In genomic region chr20:40689100-40689942, GRCh38 we compare ENCODE assay signal across 8 cellular contexts. TPM values are rescaled to one million over a fixed set of nuclear protein-coding genes. Genes with fewer than 3 reads are reported as not detected.
DNase-seq lines count a peak whose midpoint lies in the region; ATAC-seq and TF ChIP-seq lines count a peak whose summit lies in the region.

Gene MAFB (minus strand): TSS chr20:40689236. CDS start chr20:40688850, 386 bp downstream.

- ATAC-seq in HG03135 (IDR thresholded peaks at IDR 0.05; ENCODE audit: unreplicated experiment) (peak; percentile 55), GM18873 (IDR thresholded peaks at IDR 0.05; ENCODE audit: low FRiP score, unreplicated experiment) (no peak)

- intact Hi-C loops in left ventricle myocardium inferior (cut with micrococcal nuclease) = no loop called here

- H3K4me2 ChIP-seq in parathyroid adenoma (ENCODE audit: low read length) = peak within 1 kb of the TSS; percentile 96

- no peak for TF ChIP-seq CTCF in left ventricle myocardium inferior (IDR thresholded peaks at IDR 0.05; ENCODE audit: borderline replicate concordance)
- TF ChIP-seq CTCF in parathyroid adenoma (IDR thresholded peaks at IDR 0.05) = no peak

- H3K9me3 ChIP-seq in left ventricle myocardium inferior (replicated peaks) = no peaks in the 10 kb centered on the region
- H3K9me3 ChIP-seq in parathyroid adenoma (ENCODE audit: control insufficient read depth, low read length) = no peaks in the 10 kb centered on the region

- H2AFZ ChIP-seq in parathyroid adenoma = peak within 1 kb of the TSS; percentile 51

- peak within 1 kb of the TSS; percentile 99 for H3K9ac ChIP-seq in parathyroid adenoma

- DNase-seq in activated gamma-delta T cell (lab: John Stamatoyannopoulos, UW) = peak; percentile 31
- DNase-seq in activated gamma-delta T cell treated with Interleukin-2 at 50 U/mL for 16 hours = no peak
- peak; percentile 92 for DNase-seq in NCI-H774 (lab: John Stamatoyannopoulos, UW)
- DNase-seq in anterior cingulate cortex (lab: John Stamatoyannopoulos, UW) = peak; percentile 39 to 97 (median 92)
- DNase-seq in left ventricle myocardium inferior = peak; percentile 95

- H3K36me3 ChIP-seq in left ventricle myocardium inferior = peaks cover 8% of the 10 kb centered on the region
- H3K36me3 ChIP-seq in parathyroid adenoma (ENCODE audit: control insufficient read depth, insufficient read depth, low read length) = peaks cover 26% of the 10 kb centered on the region

- H3K4me3 ChIP-seq in left ventricle myocardium inferior (peak within 1 kb of the TSS; percentile 76), parathyroid adenoma (ENCODE audit: low read depth, low read length) (peak within 1 kb of the TSS; percentile 95)

- H3K27ac ChIP-seq in left ventricle myocardium inferior (replicated peaks) = peak within 1 kb of the TSS; percentile 99
- H3K27ac ChIP-seq in parathyroid adenoma = peak within 1 kb of the TSS; percentile 99

- peaks cover 45% of the 10 kb centered on the region for H3K79me2 ChIP-seq in parathyroid adenoma

- peaks cover 57% of the 10 kb centered on the region for H3K4me1 ChIP-seq in left ventricle myocardium inferior
- peaks cover 16% of the 10 kb centered on the region for H3K4me1 ChIP-seq in parathyroid adenoma

- H3K27me3 ChIP-seq in left ventricle myocardium inferior (ENCODE audit: low read depth) = peaks cover 78% of the 10 kb centered on the region
- H3K27me3 ChIP-seq in parathyroid adenoma (ENCODE audit: control insufficient read depth, insufficient read depth, low read length) = no peaks in the 10 kb centered on the region

RNA-seq across cellular contexts. Expression of gene MAFB, which starts in this region (rescaled TPM):
- total RNA-seq in left ventricle myocardium inferior = 10.2 TPM
